Comparison of ENCODE assay signal across 2 cellular contexts in the genomic region with DNA sequence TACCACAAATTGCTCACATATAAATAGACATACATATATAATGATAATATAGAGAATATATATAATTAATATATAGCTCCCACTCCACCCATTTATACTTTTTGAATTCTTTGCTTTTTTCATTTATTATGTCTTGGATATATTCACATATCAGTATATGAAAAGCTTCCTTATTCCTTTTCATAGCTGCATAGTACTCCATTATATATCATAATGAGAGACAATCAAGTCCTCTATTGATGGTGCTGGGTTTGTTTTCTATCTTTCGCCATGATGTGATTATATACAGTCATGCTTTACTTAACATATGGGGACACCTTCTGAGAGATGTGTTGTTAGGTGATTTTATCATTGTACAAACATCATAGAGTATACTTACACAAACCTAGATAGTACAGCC.
TF ChIP-seq lines count a peak whose summit lies in the region.

No MANE protein-coding gene starts in this region.

TF ChIP-seq in HEK293, 187 proteins besides CTCF, POLR2A, EP300 and RAD21 (continued from another document):
- no peak for TF ChIP-seq ZNF324 (tag by site-specific recombination; IDR thresholded peaks at IDR 0.05)
- peak; percentile 76 for TF ChIP-seq ZNF146 (tag by site-specific recombination; IDR thresholded peaks at IDR 0.05)

TF ChIP-seq in K562, 482 proteins besides CTCF, POLR2A, EP300 and RAD21 (continued from another document):
- TF ChIP-seq ZNF146 (CRISPR knock-in tag; IDR thresholded peaks at IDR 0.05; ENCODE audit: unreplicated experiment): peak; percentile 84
- TF ChIP-seq RBM25 (IDR thresholded peaks at IDR 0.05; ENCODE audit: low read depth, low read length, severe bottlenecking): peak; percentile 62
